ENCODE assay signal across 12 cellular contexts in genomic region chr12:96811083-96811482, GRCh38.
A peak's percentile ranks its signal among the peaks of the same experiment; 100 is the strongest.
DNase-seq lines count a peak whose midpoint lies in the region; ATAC-seq, FAIRE-seq and TF ChIP-seq lines count a peak whose summit lies in the region.
"Had no signal": no experiment of that assay in that cellular context is flagged by ENCODE, and none has a peak within 500 bp of the region (broad histone marks: within the 10 kb centered on the region; RNA-seq: fewer than 3 reads in every experiment).

No MANE protein-coding gene starts in this region.

- H3K4me2 ChIP-seq in astrocyte (ENCODE audit: low read length) = peak overlapping the region; percentile 64

- H3K4me1 Mint-ChIP-seq in astrocyte (ENCODE audit: low read depth, unreplicated experiment) = peaks cover 15% of the 10 kb centered on the region
- H3K4me1 Mint-ChIP-seq in T-helper 17 cell = peaks cover 3% of the 10 kb centered on the region
- H3K4me1 Mint-ChIP-seq: activated naive CD8-positive, alpha-beta T cell treated with anti-CD3 and anti-CD28 coated beads, Interleukin-2, amount 10 ng/mL, durations not matched to agents 7 days and 5 days had no signal

- peak; percentile 86 for FAIRE-seq in astrocyte (lab: Jason Lieb, UNC)
- FAIRE-seq: endometrium had no signal

- H3K27ac ChIP-seq in astrocyte (ENCODE audit: low read depth, low read length) = peak overlapping the region; percentile 69
- no peak overlapping the region for H3K27ac ChIP-seq in spleen
- H3K27ac ChIP-seq: upper lobe of left lung had no signal

- no peak for ATAC-seq in GM21786 (IDR thresholded peaks at IDR 0.05; ENCODE audit: unreplicated experiment)
- ATAC-seq in T-helper 17 cell = no peak
- no peak for ATAC-seq in HG02642 (IDR thresholded peaks at IDR 0.05; ENCODE audit: poor library complexity, unreplicated experiment)

- H3K9me3 Mint-ChIP-seq in astrocyte (ENCODE audit: unreplicated experiment) = no peaks in the 10 kb centered on the region
- H3K9me3 Mint-ChIP-seq: activated naive CD8-positive, alpha-beta T cell treated with anti-CD3 and anti-CD28 coated beads, Interleukin-2, amount 10 ng/mL, durations not matched to agents 7 days and 5 days had no signal

- intact Hi-C loops in spleen (cut with DNase I; ENCODE audit: low total_unique reads) = no loop called here

- H3K36me3 ChIP-seq in astrocyte (ENCODE audit: insufficient read depth, low read length) (no peaks in the 10 kb centered on the region), spleen (no peaks in the 10 kb centered on the region)
- H3K36me3 ChIP-seq: upper lobe of left lung had no signal

- H3K4me3 Mint-ChIP-seq in astrocyte (ENCODE audit: unreplicated experiment) (no peak overlapping the region), T-helper 17 cell (no peak overlapping the region)
- H3K4me3 Mint-ChIP-seq: activated naive CD8-positive, alpha-beta T cell treated with anti-CD3 and anti-CD28 coated beads, Interleukin-2, amount 10 ng/mL, durations not matched to agents 7 days and 5 days had no signal

- H2AFZ ChIP-seq in astrocyte (ENCODE audit: low read depth, low read length) = peak overlapping the region; percentile 35

- no peak for TF ChIP-seq POLR2A in spleen (IDR thresholded peaks at IDR 0.05)

- H3K4me1 ChIP-seq in astrocyte (ENCODE audit: insufficient read depth, low read length) (peaks cover 16% of the 10 kb centered on the region), spleen (no peaks in the 10 kb centered on the region)
- H3K4me1 ChIP-seq: upper lobe of left lung had no signal

- H3K27me3 Mint-ChIP-seq in astrocyte (ENCODE audit: low read depth, unreplicated experiment) (no peaks in the 10 kb centered on the region), T-helper 17 cell (peaks cover 10% of the 10 kb centered on the region)
- H3K27me3 Mint-ChIP-seq: activated naive CD8-positive, alpha-beta T cell treated with anti-CD3 and anti-CD28 coated beads, Interleukin-2, amount 10 ng/mL, durations not matched to agents 7 days and 5 days had no signal

- peak overlapping the region; percentile 17 for H3K9ac ChIP-seq in astrocyte (ENCODE audit: low read length)

- WGBS in spleen, 5 donors = 64 to 79% (median 74%) methylated on average over 3 of the region's 3 CpGs

- H3K27me3 ChIP-seq in astrocyte (ENCODE audit: insufficient read depth, low read length) (no peaks in the 10 kb centered on the region), spleen (replicated peaks in 1 of 7) (no peaks in the 10 kb centered on the region)
- H3K27me3 ChIP-seq: upper lobe of left lung had no signal

- H3K36me3 Mint-ChIP-seq in astrocyte (ENCODE audit: low read depth, unreplicated experiment) = no peaks in the 10 kb centered on the region
- H3K36me3 Mint-ChIP-seq in T-helper 17 cell (ENCODE audit: low read depth) = peaks cover 2% of the 10 kb centered on the region
- H3K36me3 Mint-ChIP-seq: activated naive CD8-positive, alpha-beta T cell treated with anti-CD3 and anti-CD28 coated beads, Interleukin-2, amount 10 ng/mL, durations not matched to agents 7 days and 5 days had no signal

- H4K20me1 ChIP-seq in astrocyte (ENCODE audit: insufficient read depth, low read length) = no peaks in the 10 kb centered on the region

- H3K9me3 ChIP-seq in astrocyte (ENCODE audit: insufficient read depth, low read depth, low read length) (no peaks in the 10 kb centered on the region), spleen (peaks cover 0 to 7% (median 2%) of the 10 kb centered on the region in 8 donors), T-helper 17 cell (ENCODE audit: control insufficient read depth, low read length, poor library complexity, severe bottlenecking) (no peaks in the 10 kb centered on the region)
- H3K9me3 ChIP-seq: upper lobe of left lung had no signal

- peak overlapping the region; percentile 53 for H3K27ac Mint-ChIP-seq in astrocyte (ENCODE audit: unreplicated experiment)
- H3K27ac Mint-ChIP-seq in T-helper 17 cell = no peak overlapping the region
- H3K27ac Mint-ChIP-seq: activated naive CD8-positive, alpha-beta T cell treated with anti-CD3 and anti-CD28 coated beads, Interleukin-2, amount 10 ng/mL, durations not matched to agents 7 days and 5 days had no signal

- H3K4me3 ChIP-seq in AG10803 (ENCODE audit: low read length) (no peak overlapping the region), astrocyte (ENCODE audit: insufficient read depth, low read depth, low read length) (no peak overlapping the region), spleen (no peak overlapping the region)
- H3K4me3 ChIP-seq: upper lobe of left lung had no signal

- DNase-seq in AG10803 (ENCODE audit: low read depth) = peak; percentile 52
- peak; percentile 96 for DNase-seq in HT1080 (ENCODE audit: low read depth)
- DNase-seq in astrocyte (ENCODE audit: low read depth) = peak; percentile 96
- DNase-seq in kidney tubule cell (ENCODE audit: low spot score) = peak; percentile 90
- DNase-seq in spleen = no peak
- no peak for DNase-seq in T-helper 17 cell
- DNase-seq: activated naive CD8-positive, alpha-beta T cell treated with anti-CD3 and anti-CD28 coated beads, Interleukin-2, amount 10 ng/mL, durations not matched to agents 7 days and 5 days; posterior cingulate gyrus; upper lobe of left lung had no signal

- TF ChIP-seq CTCF in AG10803 (conservative IDR thresholded peaks at IDR 0.05; ENCODE audit: low read length) = no peak
- TF ChIP-seq CTCF in astrocyte (IDR thresholded peaks at IDR 0.05; ENCODE audit: insufficient read depth, low read depth, low read length) = no peak
- TF ChIP-seq CTCF in spleen (IDR thresholded peaks at IDR 0.05 in 8 of 11, conservative IDR thresholded peaks at IDR 0.05 in 3 of 11) = no peak

- H3K79me2 ChIP-seq in astrocyte (ENCODE audit: insufficient read depth, low read length) = no peaks in the 10 kb centered on the region

Comparison
In these comparisons a context has a peak if more than half of its experiments do, and no peak if none do; other contexts are left out.
1. DNase-seq: peak in AG10803 (single experiment), HT1080 (single experiment), astrocyte (single experiment) and kidney tubule cell (single experiment); none in spleen (single experiment) and T-helper 17 cell (0 of 3).